ENCODE assay signal across 2 cellular contexts in the genomic region with DNA sequence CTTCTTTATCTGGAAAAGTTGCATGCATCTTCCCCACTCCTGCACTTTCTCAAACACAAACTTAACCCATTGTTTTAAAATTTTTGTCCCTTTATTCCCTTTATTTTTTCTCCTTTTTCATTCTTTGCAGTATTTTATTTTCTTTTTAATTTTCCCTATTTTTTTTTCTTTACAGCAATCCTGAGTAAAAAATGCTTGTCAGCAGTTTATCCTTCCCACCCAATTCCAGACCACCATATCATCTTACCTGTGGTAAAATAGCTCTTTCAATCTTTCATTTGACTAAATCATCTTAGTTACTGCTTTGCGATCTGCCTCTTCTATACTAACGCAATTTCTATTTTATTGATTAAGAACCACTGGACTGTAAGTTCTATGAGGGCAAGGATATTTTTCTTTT.
TF ChIP-seq lines count a peak whose summit lies in the region.

No MANE protein-coding gene starts in this region.

TF ChIP-seq in HepG2, 621 proteins besides CTCF, POLR2A, EP300 and RAD21:
- TF ChIP-seq HCFC1 (IDR thresholded peaks at IDR 0.05; ENCODE audit: low read depth, low read length) (no peak), ZNF383 (CRISPR knock-in tag; IDR thresholded peaks at IDR 0.05; ENCODE audit: borderline replicate concordance) (no peak), SMYD3 (CRISPR knock-in tag; IDR thresholded peaks at IDR 0.05) (no peak), MAFK (conservative IDR thresholded peaks at IDR 0.05 in 1 of 2, IDR thresholded peaks at IDR 0.05 in 1 of 2; ENCODE audit: low read length in 2 of 2) (peak in 1 of 2 experiments; percentile 73; a peak in 2 of 4 replicates), AKAP8 (CRISPR knock-in tag; IDR thresholded peaks at IDR 0.05) (no peak), MAFF (IDR thresholded peaks at IDR 0.05; ENCODE audit: low read depth, low read length) (peak; percentile 61), KLF6 (CRISPR knock-in tag; IDR thresholded peaks at IDR 0.05) (no peak)
- TF ChIP-seq, protein P1, sequence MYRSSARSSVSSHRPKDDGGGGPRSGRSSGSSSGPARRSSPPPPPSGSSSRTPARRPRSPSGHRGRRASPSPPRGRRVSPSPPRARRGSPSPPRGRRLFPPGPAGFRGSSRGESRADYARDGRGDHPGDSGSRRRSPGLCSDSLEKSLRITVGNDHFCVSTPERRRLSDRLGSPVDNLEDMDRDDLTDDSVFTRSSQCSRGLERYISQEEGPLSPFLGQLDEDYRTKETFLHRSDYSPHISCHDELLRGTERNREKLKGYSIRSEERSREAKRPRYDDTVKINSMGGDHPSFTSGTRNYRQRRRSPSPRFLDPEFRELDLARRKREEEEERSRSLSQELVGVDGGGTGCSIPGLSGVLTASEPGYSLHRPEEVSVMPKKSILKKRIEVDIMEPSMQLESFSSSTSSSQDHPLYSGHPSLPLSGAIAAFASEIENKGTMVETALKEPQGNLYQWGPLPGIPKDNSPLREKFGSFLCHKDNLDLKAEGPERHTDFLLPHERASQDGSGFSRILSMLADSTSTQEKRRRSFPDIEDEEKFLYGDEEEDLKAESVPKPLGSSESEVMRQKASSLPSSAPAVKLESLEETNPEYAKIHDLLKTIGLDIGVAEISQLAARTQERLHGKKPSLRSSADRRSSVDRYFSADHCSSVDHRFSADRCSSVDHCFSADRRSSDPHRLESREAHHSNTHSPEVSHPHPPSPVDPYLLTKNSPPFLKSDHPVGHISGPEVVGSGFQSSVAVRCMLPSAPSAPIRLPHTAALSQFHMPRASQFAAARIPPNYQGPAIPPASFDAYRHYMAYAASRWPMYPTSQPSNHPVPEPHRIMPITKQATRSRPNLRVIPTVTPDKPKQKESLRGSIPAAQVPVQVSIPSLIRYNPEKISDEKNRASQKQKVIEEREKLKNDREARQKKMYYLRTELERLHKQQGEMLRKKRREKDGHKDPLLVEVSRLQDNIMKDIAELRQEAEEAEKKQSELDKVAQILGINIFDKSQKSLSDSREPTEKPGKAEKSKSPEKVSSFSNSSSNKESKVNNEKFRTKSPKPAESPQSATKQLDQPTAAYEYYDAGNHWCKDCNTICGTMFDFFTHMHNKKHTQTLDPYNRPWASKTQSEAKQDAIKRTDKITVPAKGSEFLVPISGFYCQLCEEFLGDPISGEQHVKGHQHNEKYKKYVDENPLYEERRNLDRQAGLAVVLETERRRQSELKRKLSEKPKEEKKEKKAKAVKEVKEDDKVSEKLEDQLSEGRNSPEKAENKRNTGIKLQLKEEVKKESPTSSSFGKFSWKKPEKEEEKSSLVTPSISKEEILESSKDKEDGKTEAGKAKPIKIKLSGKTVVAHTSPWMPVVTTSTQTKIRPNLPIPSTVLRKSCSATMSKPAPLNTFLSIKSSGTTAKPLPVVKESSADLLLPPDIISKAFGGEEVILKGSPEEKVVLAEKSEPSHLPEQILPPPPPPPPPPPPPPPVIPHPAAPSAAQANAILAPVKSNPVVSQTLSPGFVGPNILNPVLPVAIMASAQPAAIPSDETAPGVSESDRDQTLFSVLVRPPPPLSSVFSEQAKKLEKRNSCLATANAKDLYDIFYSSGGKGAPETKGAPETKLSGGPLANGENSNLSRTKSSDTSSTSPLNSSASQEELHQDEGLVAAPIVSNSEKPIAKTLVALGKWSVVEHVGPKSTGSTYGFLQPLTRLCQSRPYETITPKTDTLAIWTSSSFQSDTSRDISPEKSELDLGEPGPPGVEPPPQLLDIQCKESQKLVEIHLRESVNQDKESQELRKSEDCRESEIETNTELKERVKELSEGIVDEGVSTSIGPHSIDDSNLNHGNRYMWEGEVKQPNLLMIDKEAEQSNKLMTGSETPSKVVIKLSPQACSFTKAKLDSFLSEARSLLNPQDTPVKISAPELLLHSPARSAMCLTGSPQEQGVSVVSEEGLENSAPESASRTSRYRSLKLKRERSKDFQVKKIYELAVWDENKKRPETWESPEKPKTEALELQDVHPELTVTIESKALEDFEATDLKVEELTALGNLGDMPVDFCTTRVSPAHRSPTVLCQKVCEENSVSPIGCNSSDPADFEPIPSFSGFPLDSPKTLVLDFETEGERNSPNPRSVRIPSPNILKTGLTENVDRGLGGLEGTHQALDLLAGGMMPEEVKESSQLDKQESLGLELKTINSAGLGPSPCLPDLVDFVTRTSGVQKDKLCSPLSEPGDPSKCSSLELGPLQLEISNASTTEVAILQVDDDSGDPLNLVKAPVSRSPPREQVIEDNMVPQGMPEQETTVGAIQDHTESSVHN (CRISPR knock-in tag; IDR thresholded peaks at IDR 0.05) = no peak

TF ChIP-seq in K562, 482 proteins besides CTCF, POLR2A, EP300 and RAD21 (continued from another document):
- TF ChIP-seq ZNF586 (CRISPR knock-in tag; conservative IDR thresholded peaks at IDR 0.05) (no peak), ZNF766 (CRISPR knock-in tag; conservative IDR thresholded peaks at IDR 0.05) (no peak), C11orf30 (IDR thresholded peaks at IDR 0.05; ENCODE audit: low read depth) (peak; percentile 31; the same call in 1 of the 2 replicates), MAFG (tag; conservative IDR thresholded peaks at IDR 0.05) (0 out of 2 replicates have a peak, but pooled peaks have one; percentile 33), ZNF316 (IDR thresholded peaks at IDR 0.05) (peak; percentile 62), NFE2L1 (tag; IDR thresholded peaks at IDR 0.05; ENCODE audit: borderline replicate concordance, low read depth) (no peak), TRIM28 (IDR thresholded peaks at IDR 0.05) (no peak), SNRNP70 (optimal IDR thresholded peaks at IDR 0.05; ENCODE audit: low read depth, low read length) (no peak), ELF4 (CRISPR knock-in tag; IDR thresholded peaks at IDR 0.05) (no peak), MAFK (IDR thresholded peaks at IDR 0.05; ENCODE audit: low read length) (peak; percentile 33; the same call in 1 of the 2 replicates)
